Comparison of ENCODE assay signal across 1 cellular context in genomic region chr13:44040070-44040753, GRCh38.
TF ChIP-seq lines count a peak whose summit lies in the region.

No MANE protein-coding gene starts in this region.

TF ChIP-seq in WTC11, 78 proteins besides CTCF, POLR2A, EP300 and RAD21 (continued from another document):
- TF ChIP-seq MXD4 (CRISPR knock-in tag; IDR thresholded peaks at IDR 0.05; ENCODE audit: borderline replicate concordance) (no peak), TEAD1 (CRISPR knock-in tag; IDR thresholded peaks at IDR 0.05) (no peak), ZNF232 (CRISPR knock-in tag; IDR thresholded peaks at IDR 0.05) (no peak), ZNF281 (CRISPR knock-in tag; IDR thresholded peaks at IDR 0.05) (no peak), IRF1 (CRISPR knock-in tag; IDR thresholded peaks at IDR 0.05) (no peak), ATF1 (CRISPR knock-in tag; IDR thresholded peaks at IDR 0.05) (no peak), PRDM15 (CRISPR knock-in tag; IDR thresholded peaks at IDR 0.05) (no peak), IRF2 (CRISPR knock-in tag; IDR thresholded peaks at IDR 0.05; ENCODE audit: borderline replicate concordance, low read depth) (no peak), ATF2 (CRISPR knock-in tag; IDR thresholded peaks at IDR 0.05; ENCODE audit: borderline replicate concordance, low read depth) (no peak), SOX15 (CRISPR knock-in tag; IDR thresholded peaks at IDR 0.05) (no peak)
